In the genomic region with DNA sequence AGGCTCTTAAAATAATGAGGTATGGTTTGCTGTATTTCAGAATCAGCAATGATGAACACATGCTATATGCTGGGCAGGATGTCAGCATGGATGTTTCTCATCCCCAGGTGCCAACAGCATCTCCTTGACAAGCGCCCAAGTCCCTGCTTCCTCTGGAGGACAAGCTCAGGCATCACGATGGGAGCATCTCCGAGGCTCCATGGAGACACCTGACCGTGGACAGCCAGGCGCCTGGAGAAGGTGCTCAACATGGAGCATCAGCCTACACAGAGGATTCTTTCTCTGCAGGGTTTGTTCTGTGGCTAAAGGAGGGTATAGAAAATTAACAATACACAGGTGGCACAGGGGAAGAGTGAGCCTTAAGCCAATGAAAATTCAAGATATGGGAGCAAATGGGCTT, we compare ENCODE assay signal across 25 cellular contexts.
"Had no signal": no experiment of that assay in that cellular context is flagged by ENCODE, and none has a peak within 500 bp of the region (broad histone marks: within the 10 kb centered on the region; RNA-seq: fewer than 3 reads in every experiment).

No MANE protein-coding gene starts in this region.

- H3K27ac Mint-ChIP-seq: activated CD4-positive, alpha-beta memory T cell treated with anti-CD3 and anti-CD28 coated beads for 36 hours; activated naive CD4-positive, alpha-beta T cell treated with anti-CD3 and anti-CD28 coated beads, Interleukin-2, amount 10 ng/mL, durations not matched to agents 7 days and 5 days; activated naive CD8-positive, alpha-beta T cell; activated naive CD8-positive, alpha-beta T cell treated with anti-CD3 and anti-CD28 coated beads, Interleukin-2, amount 50 U/mL, for 24 hours; activated T-helper 1 cell treated with anti-CD3 and anti-CD28 coated beads, Interleukin-12 subunit alpha, Interleukin-12 subunit beta, Interleukin-2, Interleukin-4 antibody, amounts not matched to agents 30 ng/mL and 10 ng/mL and 1 ng/mL, durations not matched to agents 14 hours and 24 hours and 36 hours; brain; T-helper 1 cell treated with Interleukin-12 subunit alpha and Interleukin-12 subunit beta and Interleukin-4 antibody, amounts not matched to agents 30 μg/mL and 1 μg/mL, for 36 hours; T-helper 2 cell treated with Interferon-gamma antibody and Interleukin-4, amounts not matched to agents 5 μg/mL and 100 μg/mL, for 36 hours had no signal

- H3K4me3 Mint-ChIP-seq: activated CD4-positive, alpha-beta memory T cell treated with anti-CD3 and anti-CD28 coated beads for 36 hours; activated naive CD4-positive, alpha-beta T cell treated with anti-CD3 and anti-CD28 coated beads, Interleukin-2, amount 10 ng/mL, durations not matched to agents 7 days and 5 days; activated naive CD8-positive, alpha-beta T cell; activated naive CD8-positive, alpha-beta T cell treated with anti-CD3 and anti-CD28 coated beads, Interleukin-2, amount 50 U/mL, for 24 hours; activated T-helper 1 cell treated with anti-CD3 and anti-CD28 coated beads, Interleukin-12 subunit alpha, Interleukin-12 subunit beta, Interleukin-2, Interleukin-4 antibody, amounts not matched to agents 30 ng/mL and 10 ng/mL and 1 ng/mL, durations not matched to agents 14 hours and 24 hours and 36 hours; brain; T-helper 1 cell treated with Interleukin-12 subunit alpha and Interleukin-12 subunit beta and Interleukin-4 antibody, amounts not matched to agents 30 μg/mL and 1 μg/mL, for 36 hours; T-helper 2 cell treated with Interferon-gamma antibody and Interleukin-4, amounts not matched to agents 5 μg/mL and 100 μg/mL, for 36 hours had no signal

- DNase-seq: activated CD4-positive, alpha-beta memory T cell treated with anti-CD3 and anti-CD28 coated beads for 36 hours; activated CD4-positive, alpha-beta T cell treated with anti-CD3 and anti-CD28 coated beads, Interleukin-2, amount 50 U/mL, for 1 hour; activated CD8-positive, alpha-beta memory T cell treated with anti-CD3 and anti-CD28 coated beads, Interleukin-2, amount 50 U/mL, for 4 hours; activated effector memory CD4-positive, alpha-beta T cell treated with Interleukin-2 at 50 U/mL for 16 hours; activated naive CD4-positive, alpha-beta T cell treated with anti-CD3 and anti-CD28 coated beads, Interleukin-2, amount 10 ng/mL, durations not matched to agents 7 days and 5 days; activated naive CD8-positive, alpha-beta T cell treated with anti-CD3 and anti-CD28 coated beads, Interleukin-2, amount 50 U/mL, for 24 hours; anterior cingulate cortex; caudate nucleus; KG1; MG63; NCI-H1092; NCI-H1436 treated with DMSO at 0.1 percent for 48 hours; NCI-H1694 treated with DMSO at 0.1 percent for 48 hours; NCI-H2029; NCI-H345; NCI-H524 treated with DMSO at 0.1 percent for 48 hours; SHP77 treated with DMSO at 0.1 percent for 48 hours; SK-N-SH had no signal

- H3K9me3 ChIP-seq: MG63, SJSA1, SK-N-SH had no signal

- H3K4me3 ChIP-seq: MG63, SJSA1 had no signal

- ATAC-seq: activated naive CD8-positive, alpha-beta T cell treated with anti-CD3 and anti-CD28 coated beads, Interleukin-2, amount 50 U/mL, for 24 hours; Panc1 had no signal

- H3K27ac ChIP-seq: SJSA1 had no signal

- H3K4me1 ChIP-seq: SJSA1 had no signal

- H3K27me3 Mint-ChIP-seq: activated CD4-positive, alpha-beta memory T cell treated with anti-CD3 and anti-CD28 coated beads for 36 hours; activated naive CD4-positive, alpha-beta T cell treated with anti-CD3 and anti-CD28 coated beads, Interleukin-2, amount 10 ng/mL, durations not matched to agents 7 days and 5 days; activated naive CD8-positive, alpha-beta T cell; activated naive CD8-positive, alpha-beta T cell treated with anti-CD3 and anti-CD28 coated beads, Interleukin-2, amount 50 U/mL, for 24 hours; brain had no signal

- H3K4me1 Mint-ChIP-seq: activated naive CD4-positive, alpha-beta T cell treated with anti-CD3 and anti-CD28 coated beads, Interleukin-2, amount 10 ng/mL, durations not matched to agents 7 days and 5 days; brain had no signal

- H3K27me3 ChIP-seq: MG63, SJSA1 had no signal

- H3K9me3 Mint-ChIP-seq: activated CD4-positive, alpha-beta memory T cell treated with anti-CD3 and anti-CD28 coated beads for 36 hours; activated naive CD4-positive, alpha-beta T cell treated with anti-CD3 and anti-CD28 coated beads, Interleukin-2, amount 10 ng/mL, durations not matched to agents 7 days and 5 days; activated naive CD8-positive, alpha-beta T cell treated with anti-CD3 and anti-CD28 coated beads, Interleukin-2, amount 50 U/mL, for 24 hours; activated T-helper 1 cell treated with anti-CD3 and anti-CD28 coated beads, Interleukin-12 subunit alpha, Interleukin-12 subunit beta, Interleukin-2, Interleukin-4 antibody, amounts not matched to agents 30 ng/mL and 10 ng/mL and 1 ng/mL, durations not matched to agents 14 hours and 24 hours and 36 hours; brain; T-helper 1 cell treated with Interleukin-12 subunit alpha and Interleukin-12 subunit beta and Interleukin-4 antibody, amounts not matched to agents 30 μg/mL and 1 μg/mL, for 36 hours; T-helper 2 cell treated with Interferon-gamma antibody and Interleukin-4, amounts not matched to agents 5 μg/mL and 100 μg/mL, for 36 hours had no signal
